ENCODE assay signal across 1 cellular context in genomic region chr11:64744544-64745218, GRCh38.
TF ChIP-seq lines count a peak whose summit lies in the region.

No MANE protein-coding gene starts in this region.

TF ChIP-seq in GM23338, 12 proteins besides CTCF, POLR2A, EP300 and RAD21 (continued from another document):
- TF ChIP-seq ZNF331 (CRISPR knock-in tag; IDR thresholded peaks at IDR 0.05; ENCODE audit: low read depth) (no peak), ZNF462 (CRISPR knock-in tag; IDR thresholded peaks at IDR 0.05) (no peak), EZH2phosphoT487 (IDR thresholded peaks at IDR 0.05; ENCODE audit: unreplicated experiment) (no peak), EZH2 (IDR thresholded peaks at IDR 0.05; ENCODE audit: low read depth, unreplicated experiment) (no peak), JUNB (IDR thresholded peaks at IDR 0.05; ENCODE audit: unreplicated experiment) (no peak), ZNF114 (CRISPR knock-in tag; IDR thresholded peaks at IDR 0.05) (no peak), NANOG (IDR thresholded peaks at IDR 0.05; ENCODE audit: borderline replicate concordance) (no peak), ETS1 (IDR thresholded peaks at IDR 0.05) (no peak), CREB1 (CRISPR knock-in tag; IDR thresholded peaks at IDR 0.05; ENCODE audit: low read depth) (no peak), STAT1 (IDR thresholded peaks at IDR 0.05; ENCODE audit: unreplicated experiment) (no peak)
